Comparison of ENCODE assay signal across 8 cellular contexts in genomic region chr9:75027187-75028107, GRCh38. TPM values are rescaled to one million over a fixed set of nuclear protein-coding genes. Genes with fewer than 3 reads are reported as not detected.
DNase-seq lines count a peak whose midpoint lies in the region; ATAC-seq and TF ChIP-seq lines count a peak whose summit lies in the region.

No MANE protein-coding gene starts in this region.

- peak in 6 of 7 experiments; percentile 20 to 69 (median 28) for DNase-seq in CD8-positive, alpha-beta T cell
- peak; percentile 60 for DNase-seq in RWPE1 (ENCODE audit: low spot score)
- peak; percentile 14 for DNase-seq in activated naive CD8-positive, alpha-beta T cell treated with anti-CD3 and anti-CD28 coated beads, Interleukin-2, amount 50 U/mL, for 16 hours (ENCODE audit: low read depth, low spot score)
- DNase-seq in heart right ventricle, result peak; percentile 52 to 65
- peak; percentile 41 for DNase-seq in progenitor cell of endocrine pancreas (ENCODE audit: low spot score, unreplicated experiment)
- peak; percentile 51 to 53 for DNase-seq in uterus

- H3K9me3 ChIP-seq in CD8-positive, alpha-beta T cell (ENCODE audit: low read length), result no peaks in the 10 kb centered on the region
- H3K9me3 ChIP-seq in heart right ventricle, result no peaks in the 10 kb centered on the region
- no peaks in the 10 kb centered on the region for H3K9me3 ChIP-seq in uterus

- H3K4me3 ChIP-seq in CD8-positive, alpha-beta T cell (ENCODE audit: low read depth, low read length), result peak overlapping the region; percentile 60
- H3K4me3 ChIP-seq in heart right ventricle (peak overlapping the region; percentile 63 to 90 (median 80)), uterus (peak overlapping the region; percentile 43 to 90)

- peaks cover 49% of the 10 kb centered on the region for H3K4me1 Mint-ChIP-seq in CD8-positive, alpha-beta T cell (ENCODE audit: low read depth)
- H3K4me1 Mint-ChIP-seq in progenitor cell of endocrine pancreas (ENCODE audit: low read depth), result peaks cover 26% of the 10 kb centered on the region

- H3K36me3 Mint-ChIP-seq in CD8-positive, alpha-beta T cell, result peaks cover 15% of the 10 kb centered on the region
- peaks cover 2% of the 10 kb centered on the region for H3K36me3 Mint-ChIP-seq in progenitor cell of endocrine pancreas (ENCODE audit: insufficient read depth)

- ATAC-seq in CD8-positive, alpha-beta T cell, result no peak
- ATAC-seq in GM19395 (IDR thresholded peaks at IDR 0.05; ENCODE audit: unreplicated experiment), result peak; percentile 49
- ATAC-seq in HG03460 (IDR thresholded peaks at IDR 0.05; ENCODE audit: unreplicated experiment), result peak; percentile 43
- ATAC-seq in heart right ventricle, result peak; percentile 53 to 78 (median 66)

- H3K4me1 ChIP-seq in CD8-positive, alpha-beta T cell (ENCODE audit: insufficient read depth, low read length), result peaks cover 32% of the 10 kb centered on the region
- H3K4me1 ChIP-seq in heart right ventricle, result peaks cover 0 to 28% (median 17%) of the 10 kb centered on the region in 9 donors
- H3K4me1 ChIP-seq in uterus, result no peaks in the 10 kb centered on the region

- H3K9me3 Mint-ChIP-seq in CD8-positive, alpha-beta T cell, result no peaks in the 10 kb centered on the region
- H3K9me3 Mint-ChIP-seq in progenitor cell of endocrine pancreas (ENCODE audit: low read depth), result no peaks in the 10 kb centered on the region

- intact Hi-C loops in CD8-positive, alpha-beta T cell (cut with DNase I, micrococcal nuclease), result loop anchor here (1.0 to 10.0 kb wide), 15 partner anchors 7 to 1893 kb away; partner anchors contain the start of genes C9orf40 (in 2 of the 2), NMRK1 (in 2 of the 2), OSTF1 (in 2 of the 2) and RFK (in 2 of the 2)
- intact Hi-C loops in heart right ventricle (cut with DNase I), result loop anchor here in 7 of 10 donors (1.0 to 10.0 kb wide), 6 partner anchors 47 to 61 kb away; partner anchors contain the start of genes NMRK1 (in 2 of the 7) and OSTF1 (in 2 of the 7)
- intact Hi-C loops in uterus (cut with DNase I; ENCODE audit: low total_unique reads), result loop anchor here (10.0 kb wide), 1 partner anchor 47 kb away; no protein-coding TSS in a partner anchor

- no peaks in the 10 kb centered on the region for H3K27me3 ChIP-seq in CD8-positive, alpha-beta T cell (ENCODE audit: insufficient read depth, low read length)
- no peaks in the 10 kb centered on the region for H3K27me3 ChIP-seq in heart right ventricle
- no peaks in the 10 kb centered on the region for H3K27me3 ChIP-seq in uterus

- CTCF ChIA-PET in CD8-positive, alpha-beta T cell (lab: Charles Lee), result interaction anchor here (0.7 to 7.2 kb wide), 15 partner anchors 8 to 253 kb away, joined by 3 to 42 read pairs (median 5); partner anchors contain the start of genes C9orf40, NMRK1 and OSTF1
- CTCF ChIA-PET in RWPE1 (lab: Yijun Ruan, JAX), result interaction anchor here (0.7 to 2.1 kb wide), 8 partner anchors 11 to 254 kb away, joined by 3 to 6 read pairs (median 4); partner anchors contain the start of gene C9orf40

- no peak for TF ChIP-seq CTCF in CD8-positive, alpha-beta T cell (IDR thresholded peaks at IDR 0.05)
- no peak for TF ChIP-seq CTCF in RWPE1 (conservative IDR thresholded peaks at IDR 0.05; ENCODE audit: low read depth)
- TF ChIP-seq CTCF in heart right ventricle (IDR thresholded peaks at IDR 0.05), result no peak
- TF ChIP-seq CTCF in progenitor cell of endocrine pancreas (IDR thresholded peaks at IDR 0.05; ENCODE audit: unreplicated experiment), result no peak
- TF ChIP-seq CTCF in uterus (IDR thresholded peaks at IDR 0.05), result no peak

- no peaks in the 10 kb centered on the region for H3K36me3 ChIP-seq in CD8-positive, alpha-beta T cell (ENCODE audit: insufficient read depth, low read length)
- H3K36me3 ChIP-seq in heart right ventricle, result no peaks in the 10 kb centered on the region
- no peaks in the 10 kb centered on the region for H3K36me3 ChIP-seq in uterus

- peak overlapping the region; percentile 63 for H3K27ac ChIP-seq in CD8-positive, alpha-beta T cell (ENCODE audit: low read depth, low read length)
- H3K27ac ChIP-seq in RWPE1 (peak overlapping the region; percentile 93), heart right ventricle (peak overlapping the region; percentile 52 to 98 (median 92)), uterus (peak overlapping the region; percentile 89 to 95)

- H3K4me3 Mint-ChIP-seq in CD8-positive, alpha-beta T cell, result peak overlapping the region; percentile 98
- H3K4me3 Mint-ChIP-seq in progenitor cell of endocrine pancreas (ENCODE audit: low read depth), result peak overlapping the region; percentile 95

- H3K27me3 Mint-ChIP-seq in CD8-positive, alpha-beta T cell (ENCODE audit: low read depth), result no peaks in the 10 kb centered on the region
- H3K27me3 Mint-ChIP-seq in progenitor cell of endocrine pancreas, result no peaks in the 10 kb centered on the region

- TF ChIP-seq POLR2A in uterus (IDR thresholded peaks at IDR 0.05), result no peak

- POLR2A ChIA-PET in CD8-positive, alpha-beta T cell (lab: Charles Lee), result interaction anchor here (0.6 to 5.9 kb wide), 13 partner anchors 11 to 1367 kb away, joined by 3 to 69 read pairs (median 5); partner anchors contain the start of genes C9orf40, NMRK1, OSTF1 and RFK
- POLR2A ChIA-PET in RWPE1 (lab: Yijun Ruan, JAX; ENCODE audit: low non-redundant PET), result interaction anchor here (0.5 to 1.5 kb wide), 4 partner anchors 11 to 158 kb away, joined by 3 to 12 read pairs (median 4); partner anchors contain the start of genes NMRK1 and OSTF1

- peak overlapping the region; percentile 97 for H3K27ac Mint-ChIP-seq in CD8-positive, alpha-beta T cell
- peak overlapping the region; percentile 97 for H3K27ac Mint-ChIP-seq in progenitor cell of endocrine pancreas

- WGBS in heart right ventricle, 2 donors, result 0 to 1% methylated on average over 48 to 58 of the region's 59 CpGs

RNA-seq across cellular contexts. Expression of gene CARNMT1, which starts 0.6 kb away (rescaled TPM):
- 10 to 100 TPM; 23.5 to 26.8 TPM for total RNA-seq in CD8-positive, alpha-beta T cell
- total RNA-seq in heart right ventricle, result 10 to 100 TPM in 9 of 10 donors, 1 to 10 TPM in 1; 9.5 to 13.6 (median 12.0) TPM
- polyA plus RNA-seq in heart right ventricle, result 1 to 10 TPM; 2.6 to 2.8 TPM
- 19.8 and 21.1 TPM in 2 replicates for total RNA-seq in progenitor cell of endocrine pancreas
- 10 to 100 TPM; 19.2 to 74.3 (median 22.8) TPM for total RNA-seq in uterus
